In the genomic region with DNA sequence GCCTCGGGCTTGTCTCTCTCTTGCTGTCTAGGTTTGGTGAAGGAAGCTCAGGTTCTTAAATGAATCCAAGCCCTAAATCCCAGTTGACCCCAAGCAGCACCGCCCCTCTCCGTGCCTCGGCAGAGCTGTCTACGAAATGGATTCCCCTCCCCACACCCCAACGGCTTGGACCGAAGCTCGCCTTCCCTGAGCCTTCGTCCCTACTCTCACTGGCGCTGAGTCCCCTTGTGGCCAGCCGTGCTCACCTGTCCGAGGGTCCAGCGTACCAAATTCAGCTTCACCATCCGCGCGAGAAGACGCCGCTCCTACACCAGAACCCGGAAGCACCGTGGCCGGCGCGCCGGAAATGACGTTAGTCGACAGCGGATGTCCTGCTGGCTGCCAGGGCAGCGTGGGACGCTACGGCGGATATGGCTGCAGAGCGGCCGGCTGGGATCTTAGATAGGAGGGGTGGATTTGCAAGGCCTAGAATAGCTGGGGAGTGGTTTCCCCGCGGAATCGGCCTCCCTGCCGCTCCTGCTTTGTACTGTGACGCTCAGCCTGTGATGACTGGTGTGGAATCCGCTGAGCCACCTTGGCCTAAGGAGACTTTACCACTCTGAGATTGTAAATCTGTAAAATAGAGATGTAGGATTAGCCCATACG, we compare ENCODE assay signal across 8 cellular contexts. TPM values are rescaled to one million over a fixed set of nuclear protein-coding genes. Genes with fewer than 3 reads are reported as not detected.
DNase-seq lines count a peak whose midpoint lies in the region; ATAC-seq and TF ChIP-seq lines count a peak whose summit lies in the region.

A gene (minus strand): TSS at position 325 of the 645 bp plus-strand sequence. CDS start 2,201 bp downstream, outside the sequence.

- DNase-seq in NCI-H82 (lab: John Stamatoyannopoulos, UW) (peak; percentile 91), dermis blood vessel endothelial cell (peak; percentile 97), left lung (peak; percentile 94 to 98)
- peak; percentile 96 to 97 for DNase-seq in activated CD4-positive, alpha-beta T cell treated with anti-CD3 and anti-CD28 coated beads, Interleukin-2, amount 50 U/mL, for 48 hours
- peak; percentile 85 for DNase-seq in stimulated activated CD4-positive, alpha-beta T cell treated with anti-CD3 and anti-CD28 coated beads, Interleukin-2, amount 100 ng/mL, for 4 hours (ENCODE audit: low read depth)

- no peaks in the 10 kb centered on the region for H3K9me3 ChIP-seq in BLaER1 treated with 17β-estradiol and CSF1 and Interleukin-3, amounts not matched to agents 10 nM and 100 nM (replicated peaks in 1 of 11)
- no peaks in the 10 kb centered on the region for H3K9me3 ChIP-seq in left lung

- H3K4me2 ChIP-seq in BLaER1 treated with 17β-estradiol and CSF1 and Interleukin-3, amounts not matched to agents 10 nM and 100 nM = peak within 1 kb of the TSS; percentile 90 to 99 (median 96)

- H3K36me3 ChIP-seq in BLaER1 treated with 17β-estradiol and CSF1 and Interleukin-3, amounts not matched to agents 10 nM and 100 nM = peaks cover 31 to 41% (median 37%) of the 10 kb centered on the region in 11 experiments
- H3K36me3 ChIP-seq in left lung = peaks cover 0 to 35% of the 10 kb centered on the region in 2 donors

- H3K4me1 ChIP-seq in BLaER1 treated with 17β-estradiol and CSF1 and Interleukin-3, amounts not matched to agents 10 nM and 100 nM = peaks cover 29 to 44% (median 36%) of the 10 kb centered on the region in 10 experiments
- peaks cover 13 to 37% of the 10 kb centered on the region in 2 donors for H3K4me1 ChIP-seq in left lung

- no peak for TF ChIP-seq CTCF in left lung (IDR thresholded peaks at IDR 0.05)

- peak within 1 kb of the TSS; percentile 72 to 86 (median 81) for H3K27ac ChIP-seq in BLaER1 treated with 17β-estradiol and CSF1 and Interleukin-3, amounts not matched to agents 10 nM and 100 nM
- peak within 1 kb of the TSS; percentile 64 to 84 for H3K27ac ChIP-seq in left lung

- ATAC-seq in GM19324 (IDR thresholded peaks at IDR 0.05; ENCODE audit: low FRiP score, unreplicated experiment) (peak; percentile 94), HG03520 (IDR thresholded peaks at IDR 0.05; ENCODE audit: unreplicated experiment) (peak; percentile 89), left lung (peak; percentile 99)

- H3K27me3 ChIP-seq in BLaER1 treated with 17β-estradiol and CSF1 and Interleukin-3, amounts not matched to agents 10 nM and 100 nM = no peaks in the 10 kb centered on the region
- H3K27me3 ChIP-seq in left lung = no peaks in the 10 kb centered on the region

- peaks cover 0 to 16% (median 0%) of the 10 kb centered on the region in 11 experiments; a peak in 4 of 22 replicates for H4K20me1 ChIP-seq in BLaER1 treated with 17β-estradiol and CSF1 and Interleukin-3, amounts not matched to agents 10 nM and 100 nM

- intact Hi-C loops in left lung (cut with DNase I) = no loop called here

- H3K9ac ChIP-seq in BLaER1 treated with 17β-estradiol and CSF1 and Interleukin-3, amounts not matched to agents 10 nM and 100 nM = peak within 1 kb of the TSS; percentile 80 to 93 (median 87)

- H3K4me3 ChIP-seq in BLaER1 treated with 17β-estradiol and CSF1 and Interleukin-3, amounts not matched to agents 10 nM and 100 nM = peak within 1 kb of the TSS; percentile 84 to 98 (median 93)
- H3K4me3 ChIP-seq in left lung = peak within 1 kb of the TSS; percentile 84 to 92

RNA-seq across cellular contexts. Expression of the gene that starts here (rescaled TPM):
- total RNA-seq in dermis blood vessel endothelial cell = 44.6 and 54.1 TPM in 2 replicates
- total RNA-seq in left lung = 10 to 100 TPM; 32.1 to 39.2 TPM

Comparison
In these comparisons a context has a peak if more than half of its experiments do, and no peak if none do; other contexts are left out.
1. Peak in every context shown above with its lines: DNase-seq, ATAC-seq, H3K4me3 ChIP-seq and H3K27ac ChIP-seq.